In genomic region chr22:36566720-36567119, GRCh38 we compare ENCODE assay signal across 25 cellular contexts. TPM values are rescaled to one million over a fixed set of nuclear protein-coding genes. Genes with fewer than 3 reads are reported as not detected.
DNase-seq lines count a peak whose midpoint lies in the region; ATAC-seq, FAIRE-seq and TF ChIP-seq lines count a peak whose summit lies in the region.
"Had no signal": no experiment of that assay in that cellular context is flagged by ENCODE, and none has a peak within 500 bp of the region (broad histone marks: within the 10 kb centered on the region; RNA-seq: fewer than 3 reads in every experiment).

No MANE protein-coding gene starts in this region.

- no peak overlapping the region for H3K23ac ChIP-seq in H1 (ENCODE audit: insufficient read length)

- H4K20me1 ChIP-seq in SK-N-SH (ENCODE audit: insufficient read depth) (no peaks in the 10 kb centered on the region), H1 (replicated peaks in 1 of 2; ENCODE audit: control insufficient read depth in 1 of 2, insufficient read depth in 2 of 2, low read length in 2 of 2) (no peaks in the 10 kb centered on the region), osteoblast (ENCODE audit: insufficient read depth, low read length) (no peaks in the 10 kb centered on the region)
- H4K20me1 ChIP-seq: BLaER1 treated with 17β-estradiol and CSF1 and Interleukin-3, amounts not matched to agents 10 nM and 100 nM had no signal

- H2AFZ ChIP-seq in SK-N-SH (ENCODE audit: low read depth) (no peak overlapping the region), H1 (ENCODE audit: low read length) (0 out of 2 replicates have a peak overlapping the region, but pooled peaks have one; percentile 64), osteoblast (ENCODE audit: low read length) (no peak overlapping the region)

- TF ChIP-seq EP300 in SK-N-SH (IDR thresholded peaks at IDR 0.05; ENCODE audit: borderline replicate concordance in 1 of 2, low read depth in 1 of 2, low read length in 1 of 2) = no peak
- no peak for TF ChIP-seq EP300 in H1 (IDR thresholded peaks at IDR 0.05; ENCODE audit: borderline replicate concordance in 1 of 2, low read depth in 2 of 2, low read length in 2 of 2)

- H2BK5ac ChIP-seq in H1 (ENCODE audit: low read depth, low read length) = no peak overlapping the region

- TF ChIP-seq RAD21 in SK-N-SH (IDR thresholded peaks at IDR 0.05; ENCODE audit: low read length) = no peak
- no peak for TF ChIP-seq RAD21 in H1 (IDR thresholded peaks at IDR 0.05 in 1 of 2, conservative IDR thresholded peaks at IDR 0.05 in 1 of 2; ENCODE audit: low read depth in 2 of 2, low read length in 2 of 2)

- H3K14ac ChIP-seq in H1 (ENCODE audit: insufficient read length) = no peak overlapping the region

- DNase-seq in SK-N-SH (no peak), H1 (ENCODE audit: low read depth in 1 of 2, low spot score in 2 of 2) (no peak), glutamatergic neuron (no peak), osteoblast (ENCODE audit: insufficient read length, low spot score, missing footprints) (peak; percentile 58), GM13976 (ENCODE audit: low spot score) (no peak)
- DNase-seq in stimulated activated CD4-positive, alpha-beta T cell treated with anti-CD3 and anti-CD28 coated beads, Interleukin-4, amount 100 ng/mL, for 1 hour = no peak
- DNase-seq: AML-193; Caco-2; Calu3; CD4-positive, alpha-beta T cell; CD8-positive, alpha-beta T cell; DMS79 treated with DMSO at 0.1 percent for 48 hours; GF-D8 had no signal

- no peak overlapping the region for H4K5ac ChIP-seq in H1 (ENCODE audit: insufficient read length, low read depth, low read length)

- H3K4me3 ChIP-seq in SK-N-SH (ENCODE audit: low read depth in 2 of 2, low read length in 1 of 2) (no peak overlapping the region), H1 (ENCODE audit: extremely low read depth in 1 of 4, insufficient read depth in 2 of 4, low read depth in 3 of 4, low read length in 4 of 4) (no peak overlapping the region), osteoblast (ENCODE audit: insufficient read depth, low read length) (no peak overlapping the region)
- H3K4me3 ChIP-seq: A549; BLaER1 treated with 17β-estradiol and CSF1 and Interleukin-3, amounts not matched to agents 10 nM and 100 nM had no signal

- no peak overlapping the region for H3K27ac Mint-ChIP-seq in glutamatergic neuron (ENCODE audit: unreplicated experiment)
- H3K27ac Mint-ChIP-seq: B cell; CD4-positive, alpha-beta T cell; CD8-positive, alpha-beta T cell had no signal

- no peaks in the 10 kb centered on the region for H3K9me2 ChIP-seq in SK-N-SH

- no peak overlapping the region for H3K9ac ChIP-seq in SK-N-SH
- H3K9ac ChIP-seq in H1 (replicated peaks in 1 of 4; ENCODE audit: extremely low read depth in 1 of 4, low read depth in 3 of 4, low read length in 3 of 4) = no peak overlapping the region
- H3K9ac ChIP-seq: BLaER1 treated with 17β-estradiol and CSF1 and Interleukin-3, amounts not matched to agents 10 nM and 100 nM had no signal

- peaks cover 10% of the 10 kb centered on the region for H3K9me3 Mint-ChIP-seq in glutamatergic neuron (ENCODE audit: unreplicated experiment)
- H3K9me3 Mint-ChIP-seq: CD4-positive, alpha-beta T cell; CD8-positive, alpha-beta T cell had no signal

- H3K4me3 Mint-ChIP-seq in glutamatergic neuron (ENCODE audit: unreplicated experiment) = peak overlapping the region; percentile 52
- H3K4me3 Mint-ChIP-seq: B cell; CD4-positive, alpha-beta T cell; CD8-positive, alpha-beta T cell had no signal

- H3K56ac ChIP-seq in H1 (replicated peaks; ENCODE audit: insufficient read length, low read depth, low read length) = no peak overlapping the region

- H2AK5ac ChIP-seq in H1 (ENCODE audit: low read depth, low read length) = no peak overlapping the region

- no peaks in the 10 kb centered on the region for H3K36me3 Mint-ChIP-seq in glutamatergic neuron (ENCODE audit: unreplicated experiment)
- H3K36me3 Mint-ChIP-seq: CD8-positive, alpha-beta T cell had no signal

- CTCF ChIA-PET in SK-N-SH (lab: Yijun Ruan, JAX) (interaction anchor here (1.4 to 2.1 kb wide), 4 partner anchors 20 to 290 kb away, joined by 5 to 7 read pairs (median 6); no protein-coding TSS in a partner anchor), H1 (lab: Charles Lee; ENCODE audit: partially characterized antibody) (interaction anchor here (0.6 to 1.0 kb wide), 4 partner anchors 9 to 1221 kb away, joined by 3 read pairs; no protein-coding TSS in a partner anchor)

- H4K91ac ChIP-seq in H1 (replicated peaks; ENCODE audit: insufficient read length, low read length) = no peak overlapping the region

- no peaks in the 10 kb centered on the region for H3K79me2 ChIP-seq in SK-N-SH (ENCODE audit: insufficient read depth)
- no peaks in the 10 kb centered on the region for H3K79me2 ChIP-seq in H1 (ENCODE audit: control insufficient read depth in 1 of 2, insufficient read depth in 2 of 2, low read length in 2 of 2)
- no peaks in the 10 kb centered on the region for H3K79me2 ChIP-seq in osteoblast (ENCODE audit: insufficient read depth, low read length)

- no peaks in the 10 kb centered on the region for H3K9me3 ChIP-seq in SK-N-SH
- no peaks in the 10 kb centered on the region for H3K9me3 ChIP-seq in H1 (ENCODE audit: insufficient read depth in 2 of 2, low read depth in 1 of 2, low read length in 1 of 2)
- no peaks in the 10 kb centered on the region for H3K9me3 ChIP-seq in osteoblast (ENCODE audit: low read depth, low read length)
- H3K9me3 ChIP-seq: A549; BLaER1 treated with 17β-estradiol and CSF1 and Interleukin-3, amounts not matched to agents 10 nM and 100 nM; Caco-2 had no signal

- H2BK20ac ChIP-seq in H1 (ENCODE audit: low read length) = peak overlapping the region; percentile 72; the same call in 1 of the 2 replicates

- peaks cover 17% of the 10 kb centered on the region for H3K4me1 Mint-ChIP-seq in glutamatergic neuron (ENCODE audit: low read depth, unreplicated experiment)

- H3K23me2 ChIP-seq in H1 (ENCODE audit: low read depth, low read length) = no peaks in the 10 kb centered on the region; the same call in 1 of the 2 replicates

- H3K4me1 ChIP-seq in SK-N-SH (ENCODE audit: control insufficient read depth in 1 of 2, insufficient read depth in 2 of 2, low read depth in 1 of 2, low read length in 1 of 2) = no peaks in the 10 kb centered on the region
- H3K4me1 ChIP-seq in H1 (replicated peaks in 1 of 4; ENCODE audit: control insufficient read depth in 3 of 4, insufficient read depth in 4 of 4, low read length in 3 of 4) = peaks cover 8 to 20% (median 17%) of the 10 kb centered on the region in 4 experiments
- H3K4me1 ChIP-seq in osteoblast (ENCODE audit: insufficient read depth, low read length) = peaks cover 6% of the 10 kb centered on the region
- H3K4me1 ChIP-seq: Caco-2 had no signal

- POLR2A ChIA-PET in SK-N-SH (lab: Yijun Ruan, JAX) = no interaction called here
- POLR2A ChIA-PET in H1 (lab: Charles Lee; ENCODE audit: partially characterized antibody) = interaction anchor here (0.7 kb wide), 1 partner anchor 160 kb away, joined by 3 read pairs; no protein-coding TSS in a partner anchor

- H2BK120ac ChIP-seq in H1 (replicated peaks; ENCODE audit: low read depth, low read length) = no peak overlapping the region

- TF ChIP-seq POLR2A in H1 (IDR thresholded peaks at IDR 0.05; ENCODE audit: control extremely low read depth in 1 of 2, low read depth in 2 of 2, low read length in 2 of 2) = no peak

- H3K4me2 ChIP-seq in SK-N-SH = no peak overlapping the region
- no peak overlapping the region for H3K4me2 ChIP-seq in H1 (ENCODE audit: insufficient read depth in 1 of 2, low read depth in 2 of 2, low read length in 2 of 2)
- no peak overlapping the region for H3K4me2 ChIP-seq in osteoblast (ENCODE audit: insufficient read depth, low read length)
- H3K4me2 ChIP-seq: A549; BLaER1 treated with 17β-estradiol and CSF1 and Interleukin-3, amounts not matched to agents 10 nM and 100 nM had no signal

- H3F3A ChIP-seq in SK-N-SH (replicated peaks; ENCODE audit: insufficient read depth) = no peaks in the 10 kb centered on the region

- H3K36me3 ChIP-seq in SK-N-SH (replicated peaks in 1 of 2; ENCODE audit: control insufficient read depth in 1 of 2, insufficient read depth in 2 of 2, low read length in 1 of 2) (no peaks in the 10 kb centered on the region), H1 (ENCODE audit: control insufficient read depth in 2 of 4, insufficient read depth in 4 of 4, low read length in 3 of 4) (no peaks in the 10 kb centered on the region), osteoblast (ENCODE audit: insufficient read depth, low read length) (no peaks in the 10 kb centered on the region)
- H3K36me3 ChIP-seq: BLaER1 treated with 17β-estradiol and CSF1 and Interleukin-3, amounts not matched to agents 10 nM and 100 nM had no signal

- WGBS in SK-N-SH (ENCODE audit: low lambda C conversion rate) = 66% methylated on average over 7 of the region's 8 CpGs
- 86% methylated on average over 8 of the region's 8 CpGs; no CpG with 5 or more reads in 1 of the 2 experiments for WGBS in H1 (ENCODE audit: extremely low coverage in 1 of 2, insufficient coverage in 1 of 2, insufficient read length in 1 of 2, insufficient replicate concordance in 2 of 2, low coverage in 1 of 2, low lambda C conversion rate in 2 of 2, missing lambda C conversion rate in 1 of 2), 2 experiments

- H2BK12ac ChIP-seq in H1 (ENCODE audit: low read depth, low read length) = peak overlapping the region; percentile 60; the same call in 1 of the 2 replicates

- no peak overlapping the region for H3K4ac ChIP-seq in H1 (replicated peaks; ENCODE audit: insufficient read length, low read depth, low read length)

- no peak for TF ChIP-seq CTCF in SK-N-SH (IDR thresholded peaks at IDR 0.05)
- TF ChIP-seq CTCF in H1 (IDR thresholded peaks at IDR 0.05; ENCODE audit: control extremely low read depth in 1 of 3, insufficient read depth in 1 of 3, low read depth in 1 of 3, low read length in 3 of 3) = no peak
- TF ChIP-seq CTCF in glutamatergic neuron (IDR thresholded peaks at IDR 0.05; ENCODE audit: partially characterized antibody, unreplicated experiment) = no peak
- no peak for TF ChIP-seq CTCF in osteoblast (IDR thresholded peaks at IDR 0.05; ENCODE audit: extremely low read depth, low read depth, low read length)
- no peak for TF ChIP-seq CTCF in GM13976 (IDR thresholded peaks at IDR 0.05; ENCODE audit: borderline replicate concordance, control extremely low read depth, extremely low read depth, insufficient read depth, missing control alignments)

- H2BK15ac ChIP-seq in H1 (ENCODE audit: low read length) = 0 out of 2 replicates have a peak overlapping the region, but pooled peaks have one; percentile 14

- H3K18ac ChIP-seq in H1 (ENCODE audit: extremely low read depth, low read length) = no peak overlapping the region

- H4K8ac ChIP-seq in H1 (ENCODE audit: extremely low read depth, insufficient read depth, low read length) = peak overlapping the region; percentile 73

- H3K27ac ChIP-seq in SK-N-SH (ENCODE audit: low read depth in 2 of 2, low read length in 1 of 2) (no peak overlapping the region), H1 (ENCODE audit: low read depth, low read length) (no peak overlapping the region), osteoblast (ENCODE audit: low read depth, low read length) (no peak overlapping the region)
- H3K27ac ChIP-seq: 22Rv1; A549; BLaER1 treated with 17β-estradiol and CSF1 and Interleukin-3, amounts not matched to agents 10 nM and 100 nM; C4-2B had no signal

- H3K27me3 ChIP-seq in SK-N-SH (ENCODE audit: insufficient read depth) (no peaks in the 10 kb centered on the region; the same call in 1 of the 2 replicates), H1 (replicated peaks in 1 of 4; ENCODE audit: control insufficient read depth in 3 of 4, extremely low read depth in 1 of 4, insufficient read depth in 3 of 4, low read length in 3 of 4) (no peaks in the 10 kb centered on the region), osteoblast (ENCODE audit: insufficient read depth, low read length) (peaks cover 16% of the 10 kb centered on the region)

- in situ Hi-C loops in GM13976 (cut with MboI; ENCODE audit: low sequenced_read_pairs, unreplicated experiment) = no loop called here

- no peaks in the 10 kb centered on the region for H3K79me1 ChIP-seq in H1 (ENCODE audit: low read depth, low read length)

- no peak for FAIRE-seq in H1 (lab: Jason Lieb, UNC)
- FAIRE-seq: A549, D721Med, G401.6, GM12891, GM18507, GM19239 had no signal

- peaks cover 12% of the 10 kb centered on the region for H3K27me3 Mint-ChIP-seq in glutamatergic neuron (ENCODE audit: unreplicated experiment)

- no peak for ATAC-seq in SK-N-SH treated with all-trans-retinoic acid at 6 μM for 48 hours
- ATAC-seq in HG03025 (IDR thresholded peaks at IDR 0.05; ENCODE audit: low FRiP score, unreplicated experiment) = no peak
- ATAC-seq: A549; CD8-positive, alpha-beta T cell had no signal

RNA-seq across cellular contexts. Expression of gene EIF3D, which starts 37.8 kb away (rescaled TPM):
- polyA plus RNA-seq in SK-N-SH (2012; rRNA removed) (423 and 498 TPM in 2 replicates), H1 (2011; rRNA removed) (329 and 408 TPM in 2 replicates)
- polyA plus RNA-seq in SK-N-SH (2012; cell fraction: cytosol; rRNA removed) = 300 and 379 TPM in 2 replicates
- 400 and 411 TPM in 2 replicates for polyA plus RNA-seq in SK-N-SH (2012; cell fraction: nucleus; rRNA removed)
- total RNA-seq in H1 (2021; fragmentation: NEBNext Ultra II Directional; extraction: Animal tissue kit (Norgen Biotek cat#: 25700)) = 195 and 196 TPM in 2 replicates
- 482 TPM for polyA plus RNA-seq in H1 (2011; cell fraction: cytosol; rRNA removed)
- 437 TPM for polyA plus RNA-seq in H1 (2011; cell fraction: nucleus; rRNA removed)
- polyA plus RNA-seq in H1 (2012, experiment 1 of 2) = 214 to 312 TPM (median 300 TPM) in 4 replicates
- polyA plus RNA-seq in H1 (2012, experiment 2 of 2) = 95.3 TPM
- 142 TPM for polyA plus RNA-seq in H1 (2013, experiment 1 of 2)
- polyA plus RNA-seq in H1 (2013, experiment 2 of 2) = 137 TPM
- polyA minus RNA-seq in H1 (2011; rRNA and poly(A)+ RNA removed) = 459 and 470 TPM in 2 replicates
- polyA minus RNA-seq in H1 (2011; cell fraction: cytosol; rRNA and poly(A)+ RNA removed) = 274 TPM
- polyA minus RNA-seq in H1 (2011; cell fraction: nucleus; rRNA and poly(A)+ RNA removed) = 176 TPM
- total RNA-seq in glutamatergic neuron (ENCODE audit: unreplicated experiment) (143 TPM), osteoblast (393 and 412 TPM in 2 replicates)

RNA-seq across cellular contexts. Expression of gene FOXRED2, which starts 59.9 kb away (rescaled TPM):
- 4.3 and 7.9 TPM in 2 replicates for polyA plus RNA-seq in SK-N-SH (2012; rRNA removed)
- 4.6 and 6.9 TPM in 2 replicates for polyA plus RNA-seq in SK-N-SH (2012; cell fraction: cytosol; rRNA removed)
- 6.2 and 6.6 TPM in 2 replicates for polyA plus RNA-seq in SK-N-SH (2012; cell fraction: nucleus; rRNA removed)
- 27.8 and 31.5 TPM in 2 replicates for total RNA-seq in H1 (2021; fragmentation: NEBNext Ultra II Directional; extraction: Animal tissue kit (Norgen Biotek cat#: 25700))
- 11.5 and 17.1 TPM in 2 replicates for polyA plus RNA-seq in H1 (2011; rRNA removed)
- polyA plus RNA-seq in H1 (2011; cell fraction: cytosol; rRNA removed) = 6.6 TPM
- 14.6 TPM for polyA plus RNA-seq in H1 (2011; cell fraction: nucleus; rRNA removed)
- 11.1 to 19.7 TPM (median 14.2 TPM) in 4 replicates for polyA plus RNA-seq in H1 (2012, experiment 1 of 2)
- polyA plus RNA-seq in H1 (2012, experiment 2 of 2) = 15.2 TPM
- polyA plus RNA-seq in H1 (2013, experiment 1 of 2) = 16.3 TPM
- 18.0 TPM for polyA plus RNA-seq in H1 (2013, experiment 2 of 2)
- 10.5 and 14.3 TPM in 2 replicates for polyA minus RNA-seq in H1 (2011; rRNA and poly(A)+ RNA removed)
- 12.0 TPM for polyA minus RNA-seq in H1 (2011; cell fraction: cytosol; rRNA and poly(A)+ RNA removed)
- 13.3 TPM for polyA minus RNA-seq in H1 (2011; cell fraction: nucleus; rRNA and poly(A)+ RNA removed)
- total RNA-seq in glutamatergic neuron (ENCODE audit: unreplicated experiment) = 41.6 TPM
- 15.9 and 16.3 TPM in 2 replicates for total RNA-seq in osteoblast
